In the genomic region with DNA sequence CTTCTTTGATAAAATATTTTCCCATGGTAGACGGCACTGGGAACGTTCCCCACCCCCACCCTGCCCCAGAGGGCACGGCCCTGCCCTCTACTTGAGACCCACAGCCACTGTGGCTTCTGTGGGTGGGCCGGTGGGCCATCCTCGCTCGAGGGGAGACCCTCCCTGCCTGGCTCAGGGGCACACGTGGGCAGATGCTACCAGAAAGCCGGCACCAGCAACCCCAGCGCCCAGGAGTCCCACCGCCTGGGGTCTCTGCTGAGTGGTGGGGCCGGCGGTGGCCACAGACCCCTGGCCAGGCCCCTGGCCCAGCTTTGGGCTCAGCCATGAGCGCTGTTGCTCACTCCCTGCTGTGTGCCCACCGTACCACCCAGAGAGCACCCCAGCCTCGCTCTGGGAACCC, we compare ENCODE assay signal across 16 cellular contexts. TPM values are rescaled to one million over a fixed set of nuclear protein-coding genes. Genes with fewer than 3 reads are reported as not detected.
DNase-seq lines count a peak whose midpoint lies in the region; ATAC-seq and TF ChIP-seq lines count a peak whose summit lies in the region.
"Had no signal": no experiment of that assay in that cellular context is flagged by ENCODE, and none has a peak within 500 bp of the region (broad histone marks: within the 10 kb centered on the region; RNA-seq: fewer than 3 reads in every experiment).

No MANE protein-coding gene starts in this region.

- no peak overlapping the region for H2BK12ac ChIP-seq in trophoblast cell (ENCODE audit: low read length)

- H3K9me3 Mint-ChIP-seq in CD8-positive, alpha-beta T cell, result no peaks in the 10 kb centered on the region
- H3K9me3 Mint-ChIP-seq: activated CD4-positive, alpha-beta memory T cell treated with anti-CD3 and anti-CD28 coated beads, Interleukin-2, amount 10 ng/mL, durations not matched to agents 7 days and 5 days had no signal

- H2BK120ac ChIP-seq in trophoblast cell (ENCODE audit: insufficient read depth, low read length, poor library complexity), result no peak overlapping the region

- H3K4me2 ChIP-seq in trophoblast cell (ENCODE audit: low read length), result no peak overlapping the region

- H2AFZ ChIP-seq in trophoblast cell (ENCODE audit: insufficient read depth, low read length, poor library complexity), result no peak overlapping the region
- H2AFZ ChIP-seq: parathyroid adenoma had no signal

- H3K79me1 ChIP-seq in trophoblast cell (ENCODE audit: low read length), result peaks cover 4% of the 10 kb centered on the region

- no peaks in the 10 kb centered on the region for H3K27me3 Mint-ChIP-seq in CD8-positive, alpha-beta T cell (ENCODE audit: low read depth)
- H3K27me3 Mint-ChIP-seq: activated CD4-positive, alpha-beta memory T cell treated with anti-CD3 and anti-CD28 coated beads, Interleukin-2, amount 10 ng/mL, durations not matched to agents 7 days and 5 days; activated naive CD8-positive, alpha-beta T cell had no signal

- no peaks in the 10 kb centered on the region for H3K36me3 ChIP-seq in WERI-Rb-1
- H3K36me3 ChIP-seq in skeletal muscle tissue (ENCODE audit: control insufficient read depth in 3 of 3, insufficient read depth in 3 of 3, low read length in 3 of 3), result no peaks in the 10 kb centered on the region
- H3K36me3 ChIP-seq in CD8-positive, alpha-beta T cell (ENCODE audit: insufficient read depth, low read length), result no peaks in the 10 kb centered on the region
- no peaks in the 10 kb centered on the region for H3K36me3 ChIP-seq in trophoblast cell (ENCODE audit: control insufficient read depth in 1 of 2, insufficient read depth in 2 of 2, low read length in 2 of 2)
- H3K36me3 ChIP-seq: brain microvascular endothelial cell had no signal

- no peaks in the 10 kb centered on the region for H3K36me3 Mint-ChIP-seq in CD8-positive, alpha-beta T cell
- H3K36me3 Mint-ChIP-seq: activated naive CD8-positive, alpha-beta T cell had no signal

- intact Hi-C loops in CD8-positive, alpha-beta T cell (cut with DNase I, micrococcal nuclease), result no loop called here

- POLR2A ChIA-PET in CD8-positive, alpha-beta T cell (lab: Charles Lee), result no interaction called here

- H4K8ac ChIP-seq in trophoblast cell (ENCODE audit: low read depth, low read length), result no peak overlapping the region

- H3K4me1 Mint-ChIP-seq in CD8-positive, alpha-beta T cell (ENCODE audit: low read depth), result peaks cover 4% of the 10 kb centered on the region

- no peak overlapping the region for H3K4me3 Mint-ChIP-seq in CD8-positive, alpha-beta T cell
- H3K4me3 Mint-ChIP-seq: activated CD4-positive, alpha-beta memory T cell treated with anti-CD3 and anti-CD28 coated beads, Interleukin-2, amount 10 ng/mL, durations not matched to agents 7 days and 5 days; activated naive CD8-positive, alpha-beta T cell had no signal

- ATAC-seq in HG03521 (IDR thresholded peaks at IDR 0.05; ENCODE audit: unreplicated experiment), result no peak
- ATAC-seq in CD8-positive, alpha-beta T cell, result no peak
- ATAC-seq: left colon had no signal

- H4K91ac ChIP-seq in trophoblast cell (ENCODE audit: low read depth, low read length), result no peak overlapping the region

- CTCF ChIA-PET in CD8-positive, alpha-beta T cell (lab: Charles Lee), result no interaction called here

- peak overlapping the region in 2 of 3 donors; percentile 32 to 68 for H3K9ac ChIP-seq in skeletal muscle tissue (ENCODE audit: low read depth in 1 of 3, low read length in 3 of 3)
- no peak overlapping the region for H3K9ac ChIP-seq in trophoblast cell (ENCODE audit: low read length)
- H3K9ac ChIP-seq: parathyroid adenoma had no signal

- H4K12ac ChIP-seq in trophoblast cell (ENCODE audit: low read depth, low read length), result no peak overlapping the region

- H3K27ac ChIP-seq in WERI-Rb-1 (peak overlapping the region; percentile 39; the same call in 1 of the 2 replicates), skeletal muscle tissue (ENCODE audit: low read depth, low read length) (peak overlapping the region; percentile 54), trophoblast cell (ENCODE audit: low read depth, low read length) (no peak overlapping the region)
- no peak overlapping the region for H3K27ac ChIP-seq in CD8-positive, alpha-beta T cell (ENCODE audit: low read depth, low read length)
- H3K27ac ChIP-seq: brain microvascular endothelial cell, parathyroid adenoma had no signal

- H3K9me3 ChIP-seq in WERI-Rb-1 (ENCODE audit: severe bottlenecking), result no peaks in the 10 kb centered on the region
- H3K9me3 ChIP-seq in skeletal muscle tissue (ENCODE audit: control insufficient read depth in 3 of 3, low read length in 3 of 3), result no peaks in the 10 kb centered on the region
- no peaks in the 10 kb centered on the region for H3K9me3 ChIP-seq in CD8-positive, alpha-beta T cell (ENCODE audit: low read length)
- H3K9me3 ChIP-seq in trophoblast cell (ENCODE audit: insufficient read depth, low read depth, low read length), result no peaks in the 10 kb centered on the region

- no peak overlapping the region for H3K4me3 ChIP-seq in WERI-Rb-1 (ENCODE audit: low read depth, low read length)
- H3K4me3 ChIP-seq in skeletal muscle tissue (ENCODE audit: low read length in 3 of 3), result no peak overlapping the region
- no peak overlapping the region for H3K4me3 ChIP-seq in CD8-positive, alpha-beta T cell (ENCODE audit: low read depth, low read length)
- H3K4me3 ChIP-seq in trophoblast cell (ENCODE audit: low read depth, low read length), result no peak overlapping the region

- H2BK5ac ChIP-seq in trophoblast cell (ENCODE audit: low read depth, low read length, poor library complexity), result no peak overlapping the region

- no peak overlapping the region for H3K4ac ChIP-seq in trophoblast cell (ENCODE audit: low read depth, low read length)

- WGBS in trophoblast cell (ENCODE audit: extremely low coverage, insufficient coverage, insufficient read length), result no CpG with 5 or more reads among the region's 15 CpGs

- H3K27ac Mint-ChIP-seq in CD8-positive, alpha-beta T cell, result no peak overlapping the region
- H3K27ac Mint-ChIP-seq: activated CD4-positive, alpha-beta memory T cell treated with anti-CD3 and anti-CD28 coated beads, Interleukin-2, amount 10 ng/mL, durations not matched to agents 7 days and 5 days; activated naive CD8-positive, alpha-beta T cell had no signal

- DNase-seq in AG08395 (ENCODE audit: low spot score), result peak; percentile 0
- DNase-seq in WERI-Rb-1, result no peak
- peak; percentile 49 for DNase-seq in islet precursor cell
- no peak for DNase-seq in CD8-positive, alpha-beta T cell
- no peak for DNase-seq in cerebellar nuclear complex (lab: John Stamatoyannopoulos, UW)
- no peak for DNase-seq in trophoblast cell
- DNase-seq: activated CD4-positive, alpha-beta memory T cell treated with anti-CD3 and anti-CD28 coated beads, Interleukin-2, amount 10 ng/mL, durations not matched to agents 7 days and 5 days; activated T-cell treated with anti-CD3 and anti-CD28 coated beads, Interleukin-2, amount 50 U/mL, for 48 hours; left colon; NCI-H1694 treated with DMSO at 0.1 percent for 48 hours had no signal

- no peaks in the 10 kb centered on the region for H3K79me2 ChIP-seq in trophoblast cell (ENCODE audit: control insufficient read depth, insufficient read depth, low read length, poor library complexity)
- H3K79me2 ChIP-seq: parathyroid adenoma had no signal

- H3K4me1 ChIP-seq in skeletal muscle tissue (ENCODE audit: control insufficient read depth in 3 of 3, insufficient read depth in 3 of 3, low read length in 3 of 3), result peaks cover 16 to 31% (median 28%) of the 10 kb centered on the region in 3 donors
- peaks cover 13% of the 10 kb centered on the region for H3K4me1 ChIP-seq in CD8-positive, alpha-beta T cell (ENCODE audit: insufficient read depth, low read length)
- H3K4me1 ChIP-seq in trophoblast cell (ENCODE audit: control insufficient read depth in 1 of 2, insufficient read depth in 2 of 2, low read length in 2 of 2), result peaks cover 6 to 8% of the 10 kb centered on the region in 2 experiments
- H3K4me1 ChIP-seq: parathyroid adenoma had no signal

- H3K27me3 ChIP-seq in WERI-Rb-1 (ENCODE audit: insufficient read depth, low read depth, severe bottlenecking) (no peaks in the 10 kb centered on the region), skeletal muscle tissue (ENCODE audit: control insufficient read depth in 3 of 3, insufficient read depth in 3 of 3, low read length in 3 of 3) (peaks cover 15 to 25% (median 16%) of the 10 kb centered on the region in 3 donors), trophoblast cell (ENCODE audit: insufficient read depth, low read length) (no peaks in the 10 kb centered on the region)
- H3K27me3 ChIP-seq in CD8-positive, alpha-beta T cell (ENCODE audit: insufficient read depth, low read length), result peaks cover 4% of the 10 kb centered on the region
- H3K27me3 ChIP-seq: brain microvascular endothelial cell had no signal

- no peak overlapping the region for H3K18ac ChIP-seq in trophoblast cell (ENCODE audit: low read length)

- no peak for TF ChIP-seq CTCF in WERI-Rb-1 (IDR thresholded peaks at IDR 0.05; ENCODE audit: low read depth, low read length)
- no peak for TF ChIP-seq CTCF in CD8-positive, alpha-beta T cell (IDR thresholded peaks at IDR 0.05)

- H3K14ac ChIP-seq in trophoblast cell (ENCODE audit: low read length), result no peak overlapping the region

- H3K23ac ChIP-seq in trophoblast cell (ENCODE audit: low read length), result no peak overlapping the region

- no peak overlapping the region for H2AK5ac ChIP-seq in trophoblast cell (ENCODE audit: low read length)

RNA-seq across cellular contexts. Expression of a gene that starts 16.5 kb away (rescaled TPM):
- total RNA-seq in skeletal muscle tissue, result 2.1 TPM
- 1 to 10 TPM in 1 of 2 experiments, under 1 TPM in 1; 1.00 to 1.5 TPM for total RNA-seq in CD8-positive, alpha-beta T cell
- polyA plus RNA-seq in trophoblast cell (2013), result 1.6 and 1.7 TPM in 2 replicates
- total RNA-seq: M059J had no signal

RNA-seq across cellular contexts. Expression of a gene that starts 41.0 kb away (rescaled TPM):
- total RNA-seq in skeletal muscle tissue, result 2.1 TPM
- total RNA-seq in CD8-positive, alpha-beta T cell, result under 1 TPM; 0.22 to 0.42 TPM
- polyA plus RNA-seq in trophoblast cell (2013), result 6.7 and 6.8 TPM in 2 replicates

Comparison
In these comparisons a context has a peak if more than half of its experiments do, and no peak if none do; other contexts are left out.
1. DNase-seq: peak in AG08395 (single experiment) and islet precursor cell (single experiment); none in WERI-Rb-1 (single experiment), CD8-positive, alpha-beta T cell (0 of 7), cerebellar nuclear complex (0 of 2) and trophoblast cell (0 of 2).
2. H3K27ac ChIP-seq: peak in WERI-Rb-1 (single experiment) and skeletal muscle tissue (single experiment); none in CD8-positive, alpha-beta T cell (single experiment) and trophoblast cell (single experiment).